In genomic region chr15:50906954-50907865, GRCh38 we compare ENCODE assay signal across 8 cellular contexts. TPM values are rescaled to one million over a fixed set of nuclear protein-coding genes. Genes with fewer than 3 reads are reported as not detected.
DNase-seq lines count a peak whose midpoint lies in the region; ATAC-seq and TF ChIP-seq lines count a peak whose summit lies in the region.

No MANE protein-coding gene starts in this region.

- peak overlapping the region; percentile 91 for H3K18ac ChIP-seq in mesendoderm (ENCODE audit: low read length)

- no peak overlapping the region for H2BK5ac ChIP-seq in mesendoderm (ENCODE audit: low read length)

- peak overlapping the region; percentile 94 for H3K9ac ChIP-seq in mesendoderm (ENCODE audit: low read length)

- H2BK15ac ChIP-seq in mesendoderm (replicated peaks; ENCODE audit: low read depth): no peak overlapping the region

- no peak overlapping the region for H2BK120ac ChIP-seq in mesendoderm (ENCODE audit: low read depth, low read length)

- no peak overlapping the region for H3K4ac ChIP-seq in mesendoderm (ENCODE audit: low read depth, low read length)

- H3K27me3 Mint-ChIP-seq in WTC11 (ENCODE audit: low read depth): peaks cover 6% of the 10 kb centered on the region; the same call in 1 of the 2 replicates

- H3K36me3 Mint-ChIP-seq in WTC11: peaks cover 2% of the 10 kb centered on the region; the same call in 1 of the 2 replicates

- H4K8ac ChIP-seq in mesendoderm (ENCODE audit: low read depth, low read length): no peak overlapping the region

- H3K4me1 Mint-ChIP-seq in WTC11: peaks cover 9% of the 10 kb centered on the region

- no peaks in the 10 kb centered on the region for H3K4me1 ChIP-seq in mesendoderm (ENCODE audit: control insufficient read depth, low read depth, low read length)

- H3K9me3 ChIP-seq in AG04450 (ENCODE audit: control insufficient read depth, insufficient read depth, low read length): peaks cover 8% of the 10 kb centered on the region; the same call in 1 of the 2 replicates

- H3K27ac ChIP-seq in AG04450 (ENCODE audit: low read depth, low read length): no peak overlapping the region
- no peak overlapping the region for H3K27ac ChIP-seq in mesendoderm (ENCODE audit: low read depth, low read length)

- no peak overlapping the region for H4K5ac ChIP-seq in mesendoderm (ENCODE audit: low read length)

- DNase-seq in AG04450 (ENCODE audit: low read depth, low spot score) (no peak), WTC11 (ENCODE audit: low spot score) (no peak), cardiac fibroblast (ENCODE audit: low read depth in 2 of 2) (no peak), mesendoderm (no peak), NCI-H2081 treated with DMSO at 0.1 percent for 48 hours (lab: John Stamatoyannopoulos, UW) (no peak)
- DNase-seq in stimulated activated CD8-positive, alpha-beta memory T cell treated with anti-CD3 and anti-CD28 coated beads, Interleukin-4, amount 100 ng/mL, for 4 hours (ENCODE audit: low read depth in 2 of 2, low spot score in 1 of 2): peak; percentile 60 to 62

- H3K27me3 ChIP-seq in AG04450 (ENCODE audit: control insufficient read depth, insufficient read depth, low read length): no peaks in the 10 kb centered on the region
- no peaks in the 10 kb centered on the region for H3K27me3 ChIP-seq in mesendoderm (ENCODE audit: insufficient read depth, low read length, poor library complexity)

- POLR2A ChIA-PET in AG04450 (lab: Yijun Ruan, JAX) (interaction anchor here (0.6 kb wide), 1 partner anchor 11 kb away, joined by 4 read pairs; no protein-coding TSS in a partner anchor), WTC11 (lab: Charles Lee) (interaction anchor here (0.6 kb wide), 1 partner anchor 348 kb away, joined by 3 read pairs; no protein-coding TSS in a partner anchor)

- no peak overlapping the region for H3K23ac ChIP-seq in mesendoderm (ENCODE audit: low read length)

- no peaks in the 10 kb centered on the region for H3K9me3 Mint-ChIP-seq in WTC11

- TF ChIP-seq CTCF in AG04450 (IDR thresholded peaks at IDR 0.05; ENCODE audit: low read depth, low read length) (no peak), WTC11 (IDR thresholded peaks at IDR 0.05) (no peak), cardiac fibroblast (IDR thresholded peaks at IDR 0.05; ENCODE audit: low read depth, low read length) (no peak)

- no CpG with 5 or more reads among the region's 23 CpGs for WGBS in mesendoderm (ENCODE audit: extremely low coverage, insufficient coverage, low lambda C conversion rate)

- no peak overlapping the region for H2AK5ac ChIP-seq in mesendoderm (ENCODE audit: low read length)

- peak overlapping the region; percentile 87 for H3K27ac Mint-ChIP-seq in WTC11

- CTCF ChIA-PET in AG04450 (lab: Charles Lee) (interaction anchor here (0.9 to 1.3 kb wide), 3 partner anchors 22 to 285 kb away, joined by 3 to 7 read pairs (median 3); no protein-coding TSS in a partner anchor), WTC11 (lab: Charles Lee) (interaction anchor here (0.9 kb wide), 1 partner anchor 256 kb away, joined by 3 read pairs; no protein-coding TSS in a partner anchor)

- H3K4me2 ChIP-seq in mesendoderm (ENCODE audit: low read length): peak overlapping the region; percentile 92

- no peaks in the 10 kb centered on the region for H3K79me2 ChIP-seq in mesendoderm (ENCODE audit: control insufficient read depth, insufficient read depth, low read length)

- H3K4me3 ChIP-seq in AG04450 (ENCODE audit: low read depth, low read length) (peak overlapping the region; percentile 87), cardiac fibroblast (replicated peaks in 1 of 2; ENCODE audit: low read depth in 2 of 2, low read length in 2 of 2) (peak overlapping the region; percentile 92 to 99), mesendoderm (ENCODE audit: low read length) (peak overlapping the region; percentile 85)

- ATAC-seq in GM19328 (IDR thresholded peaks at IDR 0.05; ENCODE audit: unreplicated experiment): peak; percentile 44
- ATAC-seq in HG03457 (IDR thresholded peaks at IDR 0.05; ENCODE audit: unreplicated experiment): peak; percentile 62
- ATAC-seq in WTC11: no peak

- peak overlapping the region; percentile 98 for H3K56ac ChIP-seq in mesendoderm (ENCODE audit: low read length)

- peak overlapping the region; percentile 89 for H3K4me3 Mint-ChIP-seq in WTC11

- H3K79me1 ChIP-seq in mesendoderm (ENCODE audit: low read length): peaks cover 1% of the 10 kb centered on the region

- no peaks in the 10 kb centered on the region for H3K36me3 ChIP-seq in mesendoderm (ENCODE audit: control insufficient read depth, insufficient read depth, low read length)

TF ChIP-seq in WTC11, 78 proteins besides CTCF, POLR2A, EP300 and RAD21 (continues in another document):
- TF ChIP-seq CDX4 (CRISPR knock-in tag; IDR thresholded peaks at IDR 0.05; ENCODE audit: borderline replicate concordance): no peak
- no peak for TF ChIP-seq ZNF281 (CRISPR knock-in tag; IDR thresholded peaks at IDR 0.05)
- TF ChIP-seq FOXP4 (CRISPR knock-in tag; IDR thresholded peaks at IDR 0.05): no peak
- TF ChIP-seq ZMAT4 (CRISPR knock-in tag; IDR thresholded peaks at IDR 0.05): no peak
- TF ChIP-seq ZBTB43 (CRISPR knock-in tag; IDR thresholded peaks at IDR 0.05): no peak
- TF ChIP-seq ZNF219 (CRISPR knock-in tag; IDR thresholded peaks at IDR 0.05; ENCODE audit: borderline replicate concordance): no peak
- TF ChIP-seq PRRX2 (CRISPR knock-in tag; IDR thresholded peaks at IDR 0.05): no peak
- TF ChIP-seq ZNF396 (CRISPR knock-in tag; IDR thresholded peaks at IDR 0.05; ENCODE audit: borderline replicate concordance): no peak
- no peak for TF ChIP-seq CBFB (CRISPR knock-in tag; IDR thresholded peaks at IDR 0.05; ENCODE audit: low read depth)
- TF ChIP-seq ATF3 (CRISPR knock-in tag; conservative IDR thresholded peaks at IDR 0.05): no peak
- no peak for TF ChIP-seq SOX15 (CRISPR knock-in tag; IDR thresholded peaks at IDR 0.05)
- no peak for TF ChIP-seq ZNF138 (CRISPR knock-in tag; conservative IDR thresholded peaks at IDR 0.05)

RNA-seq across cellular contexts. Expression of gene AP4E1, which starts 1.3 kb away (rescaled TPM):
- polyA plus RNA-seq in AG04450 (2011; rRNA removed): 4.1 and 4.5 TPM in 2 replicates
- 3.6 and 7.4 TPM in 2 replicates for polyA minus RNA-seq in AG04450 (2011; rRNA and poly(A)+ RNA removed)
- 8.7 to 9.6 TPM (median 9.5 TPM) in 3 replicates for total RNA-seq in WTC11 (2021)
- 5.7 TPM for polyA plus RNA-seq in mesendoderm (2013, experiment 1 of 2)
- polyA plus RNA-seq in mesendoderm (2013, experiment 2 of 2): 5.8 TPM

Comparison
In these comparisons a context has a peak if more than half of its experiments do, and no peak if none do; other contexts are left out.
1. DNase-seq: peak in stimulated activated CD8-positive, alpha-beta memory T cell treated with anti-CD3 and anti-CD28 coated beads, Interleukin-4, amount 100 ng/mL, for 4 hours (2 of 2); none in AG04450 (single experiment), WTC11 (single experiment), cardiac fibroblast (0 of 2), mesendoderm (single experiment) and NCI-H2081 treated with DMSO at 0.1 percent for 48 hours (single experiment).
2. Peak in every context shown above with its lines, with median percentiles within 50 percentile points of each other: H3K4me3 ChIP-seq.